Comparison of ENCODE assay signal across 9 cellular contexts in the genomic region with DNA sequence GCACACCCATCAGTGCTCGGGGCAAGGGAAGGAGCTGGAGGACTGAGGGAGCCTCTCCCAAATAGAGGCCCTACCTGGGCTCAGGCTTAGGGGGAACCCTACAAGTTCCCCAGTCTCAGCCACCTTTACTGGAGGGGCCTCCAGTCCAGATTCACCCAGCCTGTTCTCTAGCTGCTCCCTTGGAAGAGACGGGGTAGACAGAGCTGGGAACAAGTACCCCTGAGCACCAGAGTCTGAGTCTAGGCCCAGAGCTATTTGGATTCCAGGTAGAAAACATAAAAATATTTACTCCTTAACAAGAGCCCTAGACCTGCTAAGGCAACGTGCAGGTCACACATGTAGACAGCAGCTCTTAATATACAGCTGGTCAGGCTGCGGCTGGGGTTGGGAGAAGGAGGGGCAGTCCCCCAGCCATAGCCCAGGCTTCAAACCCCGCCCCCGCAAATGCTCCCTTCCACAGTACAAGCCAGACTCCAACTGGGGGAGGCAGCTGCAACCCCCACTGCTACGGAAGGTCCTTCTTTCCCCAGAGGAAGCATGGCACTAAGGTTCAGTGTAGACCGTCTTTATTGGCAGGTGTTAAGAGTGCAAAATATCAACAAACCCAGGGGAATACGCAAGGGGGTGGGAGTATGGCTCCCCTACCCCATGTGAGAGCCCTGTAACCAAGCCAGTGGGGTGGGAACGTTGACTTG. TPM values are rescaled to one million over a fixed set of nuclear protein-coding genes. Genes with fewer than 3 reads are reported as not detected.
DNase-seq lines count a peak whose midpoint lies in the region; ATAC-seq, FAIRE-seq and TF ChIP-seq lines count a peak whose summit lies in the region.
"Had no signal": no experiment of that assay in that cellular context is flagged by ENCODE, and none has a peak within 500 bp of the region (broad histone marks: within the 10 kb centered on the region; RNA-seq: fewer than 3 reads in every experiment).

No MANE protein-coding gene starts in this region.

- H3K27me3 Mint-ChIP-seq in brain, result peaks cover 12% of the 10 kb centered on the region
- peaks cover 0 to 15% (median 5%) of the 10 kb centered on the region in 5 donors for H3K27me3 Mint-ChIP-seq in naive thymus-derived CD4-positive, alpha-beta T cell
- H3K27me3 Mint-ChIP-seq: activated naive CD8-positive, alpha-beta T cell had no signal

- no TSS peak for BruUV-seq in IMR-90 (replicated peaks; lab: Mats Ljungman, UMichigan)

- WGBS in IMR-90 (ENCODE audit: extremely low coverage in 2 of 2, insufficient read length in 1 of 2), 2 experiments, result 20% methylated on average over 1 of the region's 10 CpGs; no CpG with 5 or more reads in 1 of the 2 experiments

- POLR2A ChIA-PET in IMR-90 (lab: Charles Lee; ENCODE audit: unreplicated experiment), result no interaction called here
- POLR2A ChIA-PET in naive thymus-derived CD4-positive, alpha-beta T cell (lab: Charles Lee), result interaction anchor here (0.8 kb wide), 1 partner anchor 11 kb away, joined by 3 read pairs; no protein-coding TSS in a partner anchor

- intact Hi-C loops in IMR-90 (cut with micrococcal nuclease), result no loop called here
- intact Hi-C loops in tibial artery (cut with DNase I; ENCODE audit: low total_unique reads), result no loop called here
- intact Hi-C loops in naive thymus-derived CD4-positive, alpha-beta T cell (cut with micrococcal nuclease), result no loop called here

- peaks cover 43% of the 10 kb centered on the region for H3K79me2 ChIP-seq in keratinocyte (ENCODE audit: control insufficient read depth, insufficient read depth, low read length)

- H3K9me3 ChIP-seq in IMR-90 (ENCODE audit: control insufficient read depth, insufficient read depth, low read length), result no peaks in the 10 kb centered on the region
- H3K9me3 ChIP-seq in keratinocyte (ENCODE audit: control insufficient read depth, low read depth, low read length), result no peaks in the 10 kb centered on the region
- H3K9me3 ChIP-seq in tibial artery, result no peaks in the 10 kb centered on the region
- H3K9me3 ChIP-seq in naive thymus-derived CD4-positive, alpha-beta T cell (ENCODE audit: control insufficient read depth in 2 of 3, low read length in 3 of 3), result no peaks in the 10 kb centered on the region

- 0 out of 2 replicates have a peak overlapping the region, but pooled peaks have one; percentile 13 for H3K4me2 ChIP-seq in IMR-90 (ENCODE audit: low read depth, low read length)
- no peak overlapping the region for H3K4me2 ChIP-seq in keratinocyte (ENCODE audit: control insufficient read depth, extremely low read depth, insufficient read depth, low read depth, low read length)

- peaks cover 18 to 81% of the 10 kb centered on the region in 2 experiments; a peak in 3 of 4 replicates for H3K79me1 ChIP-seq in IMR-90 (ENCODE audit: low read depth in 1 of 2, low read length in 2 of 2)

- DNase-seq in IMR-90 (peak; percentile 67), keratinocyte (ENCODE audit: low read depth, low spot score) (no peak), tibial artery (no peak)
- DNase-seq in naive thymus-derived CD4-positive, alpha-beta T cell, result no peak
- DNase-seq: KG1 had no signal

- 0 out of 2 replicates have a peak overlapping the region, but pooled peaks have one; percentile 21 for H2BK20ac ChIP-seq in IMR-90 (ENCODE audit: low read depth, low read length)

- H3K27ac ChIP-seq in IMR-90 (ENCODE audit: insufficient read depth, low read length), result peak overlapping the region; percentile 8; the same call in 1 of the 2 replicates
- peak overlapping the region; percentile 6 for H3K27ac ChIP-seq in keratinocyte (ENCODE audit: control insufficient read depth, insufficient read depth, low read length)
- H3K27ac ChIP-seq in tibial artery, result peak overlapping the region; percentile 62 to 67
- no peak overlapping the region for H3K27ac ChIP-seq in naive thymus-derived CD4-positive, alpha-beta T cell (ENCODE audit: low read depth, low read length)

- H3K56ac ChIP-seq in IMR-90 (ENCODE audit: extremely low read depth, insufficient read depth, low read length), result no peak overlapping the region

- H3K36me3 Mint-ChIP-seq in brain, result no peaks in the 10 kb centered on the region
- no peaks in the 10 kb centered on the region for H3K36me3 Mint-ChIP-seq in naive thymus-derived CD4-positive, alpha-beta T cell
- H3K36me3 Mint-ChIP-seq: activated naive CD8-positive, alpha-beta T cell had no signal

- peak overlapping the region; percentile 35; the same call in 1 of the 2 replicates for H3K14ac ChIP-seq in IMR-90 (replicated peaks; ENCODE audit: low read depth, low read length)

- no peaks in the 10 kb centered on the region for H3K27me3 ChIP-seq in IMR-90 (ENCODE audit: control insufficient read depth, insufficient read depth, low read length)
- no peaks in the 10 kb centered on the region for H3K27me3 ChIP-seq in keratinocyte (ENCODE audit: control insufficient read depth, extremely low read depth, insufficient read depth, low read length)
- no peaks in the 10 kb centered on the region for H3K27me3 ChIP-seq in tibial artery
- no peaks in the 10 kb centered on the region for H3K27me3 ChIP-seq in naive thymus-derived CD4-positive, alpha-beta T cell (ENCODE audit: control insufficient read depth in 2 of 2, insufficient read depth in 2 of 2, low read length in 2 of 2)

- peak overlapping the region; percentile 16; the same call in 1 of the 3 replicates for H2BK15ac ChIP-seq in IMR-90 (ENCODE audit: low read depth, low read length)

- no peak for FAIRE-seq in keratinocyte (lab: Jason Lieb, UNC)

- H3K4me1 ChIP-seq in IMR-90 (ENCODE audit: control insufficient read depth, insufficient read depth, low read length), result peaks cover 34% of the 10 kb centered on the region
- H3K4me1 ChIP-seq in keratinocyte (ENCODE audit: control insufficient read depth, extremely low read depth, insufficient read depth, low read length), result peaks cover 63% of the 10 kb centered on the region
- peaks cover 0 to 99% (median 87%) of the 10 kb centered on the region in 4 donors for H3K4me1 ChIP-seq in tibial artery
- H3K4me1 ChIP-seq in naive thymus-derived CD4-positive, alpha-beta T cell (ENCODE audit: control insufficient read depth in 2 of 2, insufficient read depth in 2 of 2, low read length in 2 of 2), result no peaks in the 10 kb centered on the region

- no peak for TF ChIP-seq CTCF in IMR-90 (conservative IDR thresholded peaks at IDR 0.05; ENCODE audit: low read depth, low read length)
- no peak for TF ChIP-seq CTCF in brain (conservative IDR thresholded peaks at IDR 0.05)
- TF ChIP-seq CTCF in keratinocyte (optimal IDR thresholded peaks at IDR 0.05 in 1 of 3, IDR thresholded peaks at IDR 0.05 in 1 of 3, conservative IDR thresholded peaks at IDR 0.05 in 1 of 3; ENCODE audit: extremely low read depth in 1 of 3, insufficient read depth in 2 of 3, low read length in 3 of 3), result no peak
- no peak for TF ChIP-seq CTCF in tibial artery (IDR thresholded peaks at IDR 0.05)

- H3K4me3 ChIP-seq in IMR-90 (ENCODE audit: insufficient read depth, low read depth, low read length) (no peak overlapping the region), keratinocyte (ENCODE audit: control insufficient read depth in 2 of 3, extremely low read depth in 1 of 3, insufficient read depth in 2 of 3, low read depth in 1 of 3, low read length in 3 of 3) (no peak overlapping the region), tibial artery (peak overlapping the region in 1 of 2 donors; percentile 11)
- no peak overlapping the region for H3K4me3 ChIP-seq in naive thymus-derived CD4-positive, alpha-beta T cell (ENCODE audit: low read length)

- H2BK5ac ChIP-seq in IMR-90 (ENCODE audit: low read depth, low read length, poor library complexity, severe bottlenecking), result peak overlapping the region; percentile 32

- H3K4ac ChIP-seq in IMR-90 (ENCODE audit: low read depth, low read length), result peak overlapping the region; percentile 42

- CTCF ChIA-PET in IMR-90 (lab: Yijun Ruan, JAX), result interaction anchor here (1.3 kb wide), 1 partner anchor 38 kb away, joined by 3 read pairs; no protein-coding TSS in a partner anchor
- CTCF ChIA-PET in naive thymus-derived CD4-positive, alpha-beta T cell (lab: Charles Lee), result no interaction called here

- H4K5ac ChIP-seq in IMR-90 (ENCODE audit: low read depth, low read length), result peak overlapping the region; percentile 19; the same call in 1 of the 2 replicates

- H3K9ac ChIP-seq in IMR-90 (ENCODE audit: low read depth, low read length) (0 out of 2 replicates have a peak overlapping the region, but pooled peaks have one; percentile 18), keratinocyte (ENCODE audit: control insufficient read depth, extremely low read depth, insufficient read depth, low read length) (peak overlapping the region; percentile 35)

- peak overlapping the region; percentile 72 for H2AFZ ChIP-seq in IMR-90 (replicated peaks; ENCODE audit: low read length, poor library complexity)
- H2AFZ ChIP-seq in keratinocyte (ENCODE audit: control insufficient read depth, low read length), result no peak overlapping the region

- H3K36me3 ChIP-seq in IMR-90 (ENCODE audit: control insufficient read depth, insufficient read depth, low read length), result peaks cover 9% of the 10 kb centered on the region
- H3K36me3 ChIP-seq in keratinocyte (ENCODE audit: control insufficient read depth in 2 of 2, extremely low read depth in 1 of 2, insufficient read depth in 2 of 2, low read length in 2 of 2), result peaks cover 15 to 35% of the 10 kb centered on the region in 2 experiments
- H3K36me3 ChIP-seq in tibial artery, result peaks cover 27 to 42% (median 33%) of the 10 kb centered on the region in 3 donors
- no peaks in the 10 kb centered on the region for H3K36me3 ChIP-seq in naive thymus-derived CD4-positive, alpha-beta T cell (ENCODE audit: control insufficient read depth in 2 of 3, insufficient read depth in 3 of 3, low read length in 3 of 3)

- no peak for TF ChIP-seq RAD21 in IMR-90 (IDR thresholded peaks at IDR 0.05; ENCODE audit: low read length)

- peak overlapping the region in 3 of 5 experiments; percentile 32 to 90 (median 81) for H3K27ac Mint-ChIP-seq in brain
- H3K27ac Mint-ChIP-seq in naive thymus-derived CD4-positive, alpha-beta T cell, result no peak overlapping the region
- H3K27ac Mint-ChIP-seq: activated naive CD8-positive, alpha-beta T cell had no signal

- H2AK5ac ChIP-seq in IMR-90 (ENCODE audit: low read depth, low read length), result peak overlapping the region; percentile 70; the same call in 1 of the 2 replicates

- peaks cover 42% of the 10 kb centered on the region for H3K4me1 Mint-ChIP-seq in brain
- H3K4me1 Mint-ChIP-seq in naive thymus-derived CD4-positive, alpha-beta T cell, result peaks cover 0 to 5% (median 0%) of the 10 kb centered on the region in 7 donors

- H3K23ac ChIP-seq in IMR-90 (ENCODE audit: low read depth, low read length), result no peak overlapping the region

- in situ Hi-C loops in IMR-90 (cut with MboI; ENCODE audit: low sequenced_read_pairs), result no loop called here

- peak overlapping the region; percentile 16; the same call in 1 of the 2 replicates for H2BK120ac ChIP-seq in IMR-90 (ENCODE audit: low read depth, low read length)

- dilution Hi-C loops in IMR-90 (cut with HindIII; ENCODE audit: low sequenced_read_pairs, unreplicated experiment), result no loop called here
- dilution Hi-C loops in keratinocyte (cut with MboI; ENCODE audit: extremely low pct_ligation_motif_present, low sequenced_read_pairs), result no loop called here

- ATAC-seq in IMR-90 (ENCODE audit: low read depth) (peak; percentile 68), GM18868 (IDR thresholded peaks at IDR 0.05; ENCODE audit: unreplicated experiment) (no peak), GM19452 (IDR thresholded peaks at IDR 0.05; ENCODE audit: unreplicated experiment) (no peak)
- ATAC-seq in naive thymus-derived CD4-positive, alpha-beta T cell, result no peak

- peak overlapping the region in 1 of 5 experiments; percentile 22 for H3K4me3 Mint-ChIP-seq in brain
- no peak overlapping the region for H3K4me3 Mint-ChIP-seq in naive thymus-derived CD4-positive, alpha-beta T cell
- H3K4me3 Mint-ChIP-seq: activated naive CD8-positive, alpha-beta T cell had no signal

- H4K20me1 ChIP-seq in IMR-90 (ENCODE audit: insufficient read depth, low read length) (peaks cover 7% of the 10 kb centered on the region; the same call in 1 of the 2 replicates), keratinocyte (ENCODE audit: control insufficient read depth, extremely low read depth, insufficient read depth, low read length) (peaks cover 7% of the 10 kb centered on the region)

- no peak overlapping the region for H3K18ac ChIP-seq in IMR-90 (ENCODE audit: low read depth, low read length)

- H3K9me1 ChIP-seq in IMR-90 (ENCODE audit: insufficient read depth, low read length) (peaks cover 39% of the 10 kb centered on the region), keratinocyte (ENCODE audit: control insufficient read depth, extremely low read depth, insufficient read depth, low read length) (no peaks in the 10 kb centered on the region)

- H2AK9ac ChIP-seq in IMR-90 (replicated peaks; ENCODE audit: low read depth, low read length, poor library complexity), result peak overlapping the region; percentile 61

- no peak for TF ChIP-seq POLR2A in IMR-90 (IDR thresholded peaks at IDR 0.05; ENCODE audit: low read depth, low read length)

- H4K91ac ChIP-seq in IMR-90 (ENCODE audit: insufficient read depth, low read depth, low read length), result peak overlapping the region; percentile 27; the same call in 1 of the 2 replicates

- H4K8ac ChIP-seq in IMR-90 (ENCODE audit: low read depth in 2 of 2, low read length in 2 of 2), result peak overlapping the region; percentile 20 to 30; a peak in 1 of 4 replicates

- H3K9me3 Mint-ChIP-seq in brain, result no peaks in the 10 kb centered on the region
- H3K9me3 Mint-ChIP-seq in naive thymus-derived CD4-positive, alpha-beta T cell, result no peaks in the 10 kb centered on the region

RNA-seq across cellular contexts. Expression of a gene that starts 8.0 kb away (rescaled TPM):
- total RNA-seq in IMR-90 (2012; rRNA removed), result 11.1 and 11.7 TPM in 2 replicates
- polyA plus RNA-seq in IMR-90 (2012; rRNA removed) (7.3 and 8.2 TPM in 2 replicates), brain (ENCODE audit: insufficient read depth, low read depth, low replicate concordance) (4.3 TPM), keratinocyte (26.5 to 50.8 TPM (median 36.6 TPM) in 3 replicates)
- polyA plus RNA-seq in IMR-90 (2012; cell fraction: cytosol; rRNA removed), result 7.3 and 9.8 TPM in 2 replicates
- 1.8 and 6.6 TPM in 2 replicates for polyA plus RNA-seq in IMR-90 (2012; cell fraction: nucleus; rRNA removed; ENCODE audit: low replicate concordance)
- 130 TPM for polyA plus RNA-seq in keratinocyte (2011; ENCODE audit: low read depth)
- 21.2 and 35.6 TPM in 2 replicates for polyA plus RNA-seq in keratinocyte (2011; cell fraction: cytosol; rRNA removed)
- polyA plus RNA-seq in keratinocyte (2011; cell fraction: nucleus; rRNA removed), result 37.2 and 51.5 TPM in 2 replicates
- 37.8 and 126 TPM in 2 replicates for polyA plus RNA-seq in keratinocyte (2012; ENCODE audit: low replicate concordance)
- 43.5 to 79.5 TPM (median 49.6 TPM) in 3 replicates for polyA minus RNA-seq in keratinocyte
- 95.7 TPM for polyA minus RNA-seq in keratinocyte (2011; cell fraction: cytosol; rRNA and poly(A)+ RNA removed)
- polyA minus RNA-seq in keratinocyte (2011; cell fraction: nucleus; rRNA and poly(A)+ RNA removed), result 69.9 and 70.8 TPM in 2 replicates
- under 1 TPM in 1 of 5 experiments, not detected in 4; 0.88 TPM for total RNA-seq in naive thymus-derived CD4-positive, alpha-beta T cell
- polyA plus RNA-seq in naive thymus-derived CD4-positive, alpha-beta T cell, result not detected

RNA-seq across cellular contexts. Expression of a gene that starts 11.1 kb away (rescaled TPM):
- 68.6 and 91.6 TPM in 2 replicates for total RNA-seq in IMR-90 (2012; rRNA removed)
- 63.3 and 76.8 TPM in 2 replicates for polyA plus RNA-seq in IMR-90 (2012; rRNA removed)
- 157 and 222 TPM in 2 replicates for polyA plus RNA-seq in IMR-90 (2012; cell fraction: cytosol; rRNA removed)
- 65.3 and 116 TPM in 2 replicates for polyA plus RNA-seq in IMR-90 (2012; cell fraction: nucleus; rRNA removed; ENCODE audit: low replicate concordance)
- polyA plus RNA-seq in brain (ENCODE audit: insufficient read depth, low read depth, low replicate concordance), result 43.3 TPM
- 130 to 166 TPM (median 164 TPM) in 3 replicates for polyA plus RNA-seq in keratinocyte
- 33.9 TPM for polyA plus RNA-seq in keratinocyte (2011; ENCODE audit: low read depth)
- polyA plus RNA-seq in keratinocyte (2011; cell fraction: cytosol; rRNA removed), result 107 and 141 TPM in 2 replicates
- polyA plus RNA-seq in keratinocyte (2011; cell fraction: nucleus; rRNA removed), result 81.1 and 105 TPM in 2 replicates
- polyA plus RNA-seq in keratinocyte (2012; ENCODE audit: low replicate concordance), result 81.0 and 94.3 TPM in 2 replicates
- polyA minus RNA-seq in keratinocyte, result 40.7 to 76.9 TPM (median 51.1 TPM) in 3 replicates
- polyA minus RNA-seq in keratinocyte (2011; cell fraction: cytosol; rRNA and poly(A)+ RNA removed), result 121 TPM
- 31.7 and 43.4 TPM in 2 replicates for polyA minus RNA-seq in keratinocyte (2011; cell fraction: nucleus; rRNA and poly(A)+ RNA removed)
- total RNA-seq in naive thymus-derived CD4-positive, alpha-beta T cell, result 1 to 10 TPM in 1 of 5 experiments, under 1 TPM in 1, not detected in 3; 0.19 to 5.0 TPM
- not detected for polyA plus RNA-seq in naive thymus-derived CD4-positive, alpha-beta T cell

RNA-seq across cellular contexts. Expression of a gene that starts 44.4 kb away (rescaled TPM):
- not detected in 2 replicates for total RNA-seq in IMR-90 (2012; rRNA removed)
- not detected in 2 replicates for polyA plus RNA-seq in IMR-90 (2012; rRNA removed)
- not detected in 2 replicates for polyA plus RNA-seq in IMR-90 (2012; cell fraction: cytosol; rRNA removed)
- polyA plus RNA-seq in IMR-90 (2012; cell fraction: nucleus; rRNA removed; ENCODE audit: low replicate concordance), result 0.07 TPM in 1 of 2 replicates, not detected in the other
- polyA plus RNA-seq in brain (ENCODE audit: insufficient read depth, low read depth, low replicate concordance), result 17.2 TPM
- polyA plus RNA-seq in keratinocyte, result 13.8 to 21.3 TPM (median 16.1 TPM) in 3 replicates
- 3.1 TPM for polyA plus RNA-seq in keratinocyte (2011; ENCODE audit: low read depth)
- polyA plus RNA-seq in keratinocyte (2011; cell fraction: cytosol; rRNA removed), result 19.3 and 28.3 TPM in 2 replicates
- polyA plus RNA-seq in keratinocyte (2011; cell fraction: nucleus; rRNA removed), result 16.9 and 24.1 TPM in 2 replicates
- 16.6 and 21.5 TPM in 2 replicates for polyA plus RNA-seq in keratinocyte (2012; ENCODE audit: low replicate concordance)
- 23.5 to 55.7 TPM (median 25.5 TPM) in 3 replicates for polyA minus RNA-seq in keratinocyte
- polyA minus RNA-seq in keratinocyte (2011; cell fraction: cytosol; rRNA and poly(A)+ RNA removed), result 33.6 TPM
- polyA minus RNA-seq in keratinocyte (2011; cell fraction: nucleus; rRNA and poly(A)+ RNA removed), result 9.9 and 12.5 TPM in 2 replicates
- total RNA-seq in naive thymus-derived CD4-positive, alpha-beta T cell, result 1 to 10 TPM in 4 of 5 experiments, not detected in 1; 1.7 to 2.2 (median 2.2) TPM
- 1 to 10 TPM; 6.9 to 9.5 TPM for polyA plus RNA-seq in naive thymus-derived CD4-positive, alpha-beta T cell

Comparison
In these comparisons a context has a peak if more than half of its experiments do, and no peak if none do; other contexts are left out.
1. H3K27ac Mint-ChIP-seq: peak in brain (3 of 5); none in naive thymus-derived CD4-positive, alpha-beta T cell (0 of 9).
2. RNA of a gene that starts 11.1 kb away (polyA plus RNA-seq): 33.9 to 166 TPM in keratinocyte, 63.3 to 222 TPM in IMR-90 and 43.3 TPM in brain (single experiment); not detected in naive thymus-derived CD4-positive, alpha-beta T cell; every median in the first group is over 10 times any median in the second.